ENCODE assay signal across 1 cellular context in genomic region chr1:145932522-145933009, GRCh38.
TF ChIP-seq lines count a peak whose summit lies in the region.
"Not testable (repeated sequence)": the region's sequence is repeated elsewhere in the genome, so short reads cannot be mapped to it uniquely, and the experiment has no call there.

No MANE protein-coding gene starts in this region.

TF ChIP-seq in K562, 482 proteins besides CTCF, POLR2A, EP300 and RAD21 (continued from another document and continues in another):
- TF ChIP-seq NONO (IDR thresholded peaks at IDR 0.05; ENCODE audit: low read depth in 2 of 2, low read length in 1 of 2), result peak in 1 of 2 experiments; percentile 60; a peak in 1 of 4 replicates
- TF ChIP-seq DACH1 (IDR thresholded peaks at IDR 0.05; ENCODE audit: partially characterized antibody), result peak; percentile 28
- TF ChIP-seq MAZ (CRISPR knock-in tag; conservative IDR thresholded peaks at IDR 0.05 in 1 of 2, IDR thresholded peaks at IDR 0.05 in 1 of 2), result peak; percentile 49 to 56; a peak in 3 of 4 replicates
- peak; percentile 99 for TF ChIP-seq CTBP1 (IDR thresholded peaks at IDR 0.05; ENCODE audit: borderline replicate concordance)
- 0 out of 2 replicates have a peak, but pooled peaks have one; percentile 53 for TF ChIP-seq TOE1 (IDR thresholded peaks at IDR 0.05; ENCODE audit: borderline replicate concordance)
- not testable (repeated sequence) for TF ChIP-seq TOE1 (CRISPR knock-in tag; IDR thresholded peaks at IDR 0.05; ENCODE audit: borderline replicate concordance, low read depth); FOXM1 (CRISPR knock-in tag; IDR thresholded peaks at IDR 0.05; ENCODE audit: low read depth); ETV6 (CRISPR knock-in tag; IDR thresholded peaks at IDR 0.05; ENCODE audit: borderline replicate concordance); NR2C1 (IDR thresholded peaks at IDR 0.05)
- TF ChIP-seq NCOR1 (IDR thresholded peaks at IDR 0.05), result peak; percentile 94
- TF ChIP-seq FOSL1 (tag; conservative IDR thresholded peaks at IDR 0.05), result peak; percentile 71
- peak; percentile 90; the same call in 1 of the 2 replicates for TF ChIP-seq MTA3 (IDR thresholded peaks at IDR 0.05; ENCODE audit: borderline replicate concordance)
- TF ChIP-seq RCOR1 (IDR thresholded peaks at IDR 0.05; ENCODE audit: borderline replicate concordance in 1 of 2, low read depth in 2 of 2, low read length in 2 of 2), result peak; percentile 62 to 92; a peak in 3 of 4 replicates
- TF ChIP-seq ZEB2 (IDR thresholded peaks at IDR 0.05), result peak; percentile 99
- TF ChIP-seq ATF7 (IDR thresholded peaks at IDR 0.05), result peak; percentile 76
- peak; percentile 83 for TF ChIP-seq FOXM1 (IDR thresholded peaks at IDR 0.05; ENCODE audit: low read depth)
- TF ChIP-seq SOX6 (IDR thresholded peaks at IDR 0.05), result peak; percentile 99
- TF ChIP-seq KHSRP (IDR thresholded peaks at IDR 0.05), result 0 out of 2 replicates have a peak, but pooled peaks have one; percentile 40
- TF ChIP-seq FOXP1 (CRISPR knock-in tag; IDR thresholded peaks at IDR 0.05), result peak; percentile 32; the same call in 1 of the 2 replicates
- peak; percentile 94 for TF ChIP-seq SMARCA4 (IDR thresholded peaks at IDR 0.05)
- peak; percentile 86 for TF ChIP-seq ZNF589 (CRISPR knock-in tag; IDR thresholded peaks at IDR 0.05; ENCODE audit: low read depth)
- 0 out of 2 replicates have a peak, but pooled peaks have one; percentile 50 for TF ChIP-seq HBP1 (CRISPR knock-in tag; IDR thresholded peaks at IDR 0.05)
- peak; percentile 71 to 88; a peak in 2 of 4 replicates for TF ChIP-seq TEAD1 (CRISPR knock-in tag; IDR thresholded peaks at IDR 0.05)
- TF ChIP-seq MGA (IDR thresholded peaks at IDR 0.05), result peak; percentile 78
- TF ChIP-seq EP400 (IDR thresholded peaks at IDR 0.05), result peak; percentile 61; the same call in 1 of the 2 replicates
- TF ChIP-seq ETV6 (IDR thresholded peaks at IDR 0.05; ENCODE audit: borderline replicate concordance in 1 of 2, low read depth in 2 of 2, low read length in 1 of 2), result peak in 1 of 2 experiments; percentile 77; a peak in 2 of 4 replicates
- peak; percentile 98 for TF ChIP-seq MAX (CRISPR knock-in tag; IDR thresholded peaks at IDR 0.05)
- TF ChIP-seq KDM1A (IDR thresholded peaks at IDR 0.05), result peak; percentile 99
- TF ChIP-seq AFF4 (CRISPR knock-in tag; IDR thresholded peaks at IDR 0.05), result peak; percentile 68; the same call in 1 of the 2 replicates
- TF ChIP-seq NR2C1 (tag; IDR thresholded peaks at IDR 0.05), result peak; percentile 61
- TF ChIP-seq ZNF592 (IDR thresholded peaks at IDR 0.05), result peak; percentile 55; the same call in 1 of the 2 replicates
- peak; percentile 42; the same call in 1 of the 2 replicates for TF ChIP-seq ERF (CRISPR knock-in tag; IDR thresholded peaks at IDR 0.05)
- peak; percentile 12; the same call in 1 of the 2 replicates for TF ChIP-seq CREB3L1 (IDR thresholded peaks at IDR 0.05; ENCODE audit: borderline replicate concordance, low read depth)
